ENCODE assay signal across 1 cellular context in the genomic region with DNA sequence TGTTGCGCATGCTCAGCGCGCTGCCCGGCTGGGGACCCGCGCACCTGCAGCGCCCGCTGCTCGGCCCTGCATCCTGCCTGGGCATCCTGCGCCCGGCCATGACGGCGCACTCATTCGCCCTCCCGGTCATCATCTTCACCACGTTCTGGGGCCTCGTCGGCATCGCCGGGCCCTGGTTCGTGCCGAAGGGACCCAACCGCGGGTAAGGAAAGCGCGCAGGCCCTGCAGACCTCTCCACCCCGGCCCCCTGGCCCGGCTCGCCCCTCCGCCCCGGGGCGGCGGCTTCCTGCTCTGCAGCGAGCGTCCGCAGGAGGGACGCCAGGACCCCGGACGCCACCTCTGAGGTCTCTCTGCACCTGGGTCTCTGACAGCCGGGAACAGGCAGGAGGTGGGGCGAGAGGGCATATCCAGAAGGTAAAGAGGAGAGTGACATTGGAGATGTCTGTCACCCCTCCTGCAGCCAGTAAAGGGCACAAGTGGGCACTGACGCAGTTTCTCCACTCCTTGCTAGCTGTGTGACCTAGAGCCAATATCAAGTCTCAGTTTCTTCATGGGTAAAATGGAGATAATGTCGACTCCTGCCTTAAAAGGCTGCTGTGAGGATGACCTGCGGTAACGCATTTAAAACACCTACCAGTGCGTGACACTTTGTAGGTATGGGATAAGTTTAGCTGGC.
TF ChIP-seq lines count a peak whose summit lies in the region.

ATP6V0E2 (plus strand) TSS at position 2 of the 676 bp plus-strand sequence; CDS start at position 99, 97 bp downstream.

TF ChIP-seq in K562, 482 proteins besides CTCF, POLR2A, EP300 and RAD21 (continued from another document and continues in another):
- TF ChIP-seq CHD1 (IDR thresholded peaks at IDR 0.05; ENCODE audit: low read length): peak; percentile 21
- no peak for TF ChIP-seq MTA3 (IDR thresholded peaks at IDR 0.05; ENCODE audit: borderline replicate concordance)
- TF ChIP-seq ZNF143 (CRISPR knock-in tag; IDR thresholded peaks at IDR 0.05): 0 out of 2 replicates have a peak, but pooled peaks have one; percentile 50
- 0 out of 2 replicates have a peak, but pooled peaks have one; percentile 71 for TF ChIP-seq ZNF511 (CRISPR knock-in tag; IDR thresholded peaks at IDR 0.05)
- TF ChIP-seq, protein P1, sequence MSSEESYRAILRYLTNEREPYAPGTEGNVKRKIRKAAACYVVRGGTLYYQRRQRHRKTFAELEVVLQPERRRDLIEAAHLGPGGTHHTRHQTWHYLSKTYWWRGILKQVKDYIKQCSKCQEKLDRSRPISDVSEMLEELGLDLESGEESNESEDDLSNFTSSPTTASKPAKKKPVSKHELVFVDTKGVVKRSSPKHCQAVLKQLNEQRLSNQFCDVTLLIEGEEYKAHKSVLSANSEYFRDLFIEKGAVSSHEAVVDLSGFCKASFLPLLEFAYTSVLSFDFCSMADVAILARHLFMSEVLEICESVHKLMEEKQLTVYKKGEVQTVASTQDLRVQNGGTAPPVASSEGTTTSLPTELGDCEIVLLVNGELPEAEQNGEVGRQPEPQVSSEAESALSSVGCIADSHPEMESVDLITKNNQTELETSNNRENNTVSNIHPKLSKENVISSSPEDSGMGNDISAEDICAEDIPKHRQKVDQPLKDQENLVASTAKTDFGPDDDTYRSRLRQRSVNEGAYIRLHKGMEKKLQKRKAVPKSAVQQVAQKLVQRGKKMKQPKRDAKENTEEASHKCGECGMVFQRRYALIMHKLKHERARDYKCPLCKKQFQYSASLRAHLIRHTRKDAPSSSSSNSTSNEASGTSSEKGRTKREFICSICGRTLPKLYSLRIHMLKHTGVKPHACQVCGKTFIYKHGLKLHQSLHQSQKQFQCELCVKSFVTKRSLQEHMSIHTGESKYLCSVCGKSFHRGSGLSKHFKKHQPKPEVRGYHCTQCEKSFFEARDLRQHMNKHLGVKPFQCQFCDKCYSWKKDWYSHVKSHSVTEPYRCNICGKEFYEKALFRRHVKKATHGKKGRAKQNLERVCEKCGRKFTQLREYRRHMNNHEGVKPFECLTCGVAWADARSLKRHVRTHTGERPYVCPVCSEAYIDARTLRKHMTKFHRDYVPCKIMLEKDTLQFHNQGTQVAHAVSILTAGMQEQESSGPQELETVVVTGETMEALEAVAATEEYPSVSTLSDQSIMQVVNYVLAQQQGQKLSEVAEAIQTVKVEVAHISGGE (CRISPR knock-in tag; IDR thresholded peaks at IDR 0.05): 0 out of 6 replicates have a peak, but pooled peaks of 1 of the 3 experiments have one; percentile 11
- TF ChIP-seq ZBTB9 (CRISPR knock-in tag; IDR thresholded peaks at IDR 0.05): no peak
- TF ChIP-seq IRF1 (CRISPR knock-in tag; IDR thresholded peaks at IDR 0.05; ENCODE audit: borderline replicate concordance): peak; percentile 33; the same call in 1 of the 2 replicates
- peak; percentile 33; the same call in 1 of the 2 replicates for TF ChIP-seq ZBTB43 (CRISPR knock-in tag; IDR thresholded peaks at IDR 0.05)
- no peak for TF ChIP-seq NUFIP1 (IDR thresholded peaks at IDR 0.05; ENCODE audit: partially characterized antibody)
- TF ChIP-seq RB1 (IDR thresholded peaks at IDR 0.05; ENCODE audit: low read depth): peak; percentile 59
- no peak for TF ChIP-seq ZNF41 (CRISPR knock-in tag; conservative IDR thresholded peaks at IDR 0.05)
- no peak for TF ChIP-seq ZNF561 (CRISPR knock-in tag; conservative IDR thresholded peaks at IDR 0.05)
- 0 out of 2 replicates have a peak, but pooled peaks have one; percentile 32 for TF ChIP-seq ZNF583 (CRISPR knock-in tag; IDR thresholded peaks at IDR 0.05)
- peak; percentile 48; the same call in 1 of the 2 replicates for TF ChIP-seq ZBTB7A (IDR thresholded peaks at IDR 0.05; ENCODE audit: borderline replicate concordance, control insufficient read depth, low read depth, low read length)
- TF ChIP-seq, protein P2, sequence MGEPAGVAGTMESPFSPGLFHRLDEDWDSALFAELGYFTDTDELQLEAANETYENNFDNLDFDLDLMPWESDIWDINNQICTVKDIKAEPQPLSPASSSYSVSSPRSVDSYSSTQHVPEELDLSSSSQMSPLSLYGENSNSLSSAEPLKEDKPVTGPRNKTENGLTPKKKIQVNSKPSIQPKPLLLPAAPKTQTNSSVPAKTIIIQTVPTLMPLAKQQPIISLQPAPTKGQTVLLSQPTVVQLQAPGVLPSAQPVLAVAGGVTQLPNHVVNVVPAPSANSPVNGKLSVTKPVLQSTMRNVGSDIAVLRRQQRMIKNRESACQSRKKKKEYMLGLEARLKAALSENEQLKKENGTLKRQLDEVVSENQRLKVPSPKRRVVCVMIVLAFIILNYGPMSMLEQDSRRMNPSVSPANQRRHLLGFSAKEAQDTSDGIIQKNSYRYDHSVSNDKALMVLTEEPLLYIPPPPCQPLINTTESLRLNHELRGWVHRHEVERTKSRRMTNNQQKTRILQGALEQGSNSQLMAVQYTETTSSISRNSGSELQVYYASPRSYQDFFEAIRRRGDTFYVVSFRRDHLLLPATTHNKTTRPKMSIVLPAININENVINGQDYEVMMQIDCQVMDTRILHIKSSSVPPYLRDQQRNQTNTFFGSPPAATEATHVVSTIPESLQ (CRISPR knock-in tag; IDR thresholded peaks at IDR 0.05): 0 out of 2 replicates have a peak, but pooled peaks have one; percentile 25
- TF ChIP-seq PHF20 (IDR thresholded peaks at IDR 0.05; ENCODE audit: partially characterized antibody): peak; percentile 47
- TF ChIP-seq FOXM1 (IDR thresholded peaks at IDR 0.05; ENCODE audit: low read depth): no peak
- peak; percentile 91 for TF ChIP-seq FOXM1 (CRISPR knock-in tag; IDR thresholded peaks at IDR 0.05; ENCODE audit: low read depth)
- TF ChIP-seq, protein P3, sequence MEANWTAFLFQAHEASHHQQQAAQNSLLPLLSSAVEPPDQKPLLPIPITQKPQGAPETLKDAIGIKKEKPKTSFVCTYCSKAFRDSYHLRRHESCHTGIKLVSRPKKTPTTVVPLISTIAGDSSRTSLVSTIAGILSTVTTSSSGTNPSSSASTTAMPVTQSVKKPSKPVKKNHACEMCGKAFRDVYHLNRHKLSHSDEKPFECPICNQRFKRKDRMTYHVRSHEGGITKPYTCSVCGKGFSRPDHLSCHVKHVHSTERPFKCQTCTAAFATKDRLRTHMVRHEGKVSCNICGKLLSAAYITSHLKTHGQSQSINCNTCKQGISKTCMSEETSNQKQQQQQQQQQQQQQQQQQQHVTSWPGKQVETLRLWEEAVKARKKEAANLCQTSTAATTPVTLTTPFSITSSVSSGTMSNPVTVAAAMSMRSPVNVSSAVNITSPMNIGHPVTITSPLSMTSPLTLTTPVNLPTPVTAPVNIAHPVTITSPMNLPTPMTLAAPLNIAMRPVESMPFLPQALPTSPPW (CRISPR knock-in tag; IDR thresholded peaks at IDR 0.05): 0 out of 2 replicates have a peak, but pooled peaks have one; percentile 11
- TF ChIP-seq GABPB1 (CRISPR knock-in tag; IDR thresholded peaks at IDR 0.05): peak; percentile 43; the same call in 1 of the 2 replicates
- TF ChIP-seq AFF4 (CRISPR knock-in tag; IDR thresholded peaks at IDR 0.05): 0 out of 2 replicates have a peak, but pooled peaks have one; percentile 15
- peak in 1 of 2 experiments; percentile 4 for TF ChIP-seq E2F6 (IDR thresholded peaks at IDR 0.05; ENCODE audit: borderline replicate concordance in 1 of 2, extremely low read depth in 1 of 2, insufficient read depth in 1 of 2, insufficient read length in 1 of 2, low read depth in 1 of 2, low read length in 1 of 2, poor library complexity in 1 of 2, severe bottlenecking in 1 of 2)
- no peak for TF ChIP-seq TEAD4 (IDR thresholded peaks at IDR 0.05; ENCODE audit: low read length)
- no peak for TF ChIP-seq TEAD4 (CRISPR knock-in tag; IDR thresholded peaks at IDR 0.05; ENCODE audit: borderline replicate concordance)
- peak in 1 of 2 experiments; percentile 86; a peak in 1 of 4 replicates for TF ChIP-seq TEAD1 (CRISPR knock-in tag; IDR thresholded peaks at IDR 0.05)
- TF ChIP-seq, protein P4, sequence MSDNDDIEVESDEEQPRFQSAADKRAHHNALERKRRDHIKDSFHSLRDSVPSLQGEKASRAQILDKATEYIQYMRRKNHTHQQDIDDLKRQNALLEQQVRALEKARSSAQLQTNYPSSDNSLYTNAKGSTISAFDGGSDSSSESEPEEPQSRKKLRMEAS (CRISPR knock-in tag; IDR thresholded peaks at IDR 0.05): 0 out of 2 replicates have a peak, but pooled peaks have one; percentile 8
- TF ChIP-seq, protein P5, sequence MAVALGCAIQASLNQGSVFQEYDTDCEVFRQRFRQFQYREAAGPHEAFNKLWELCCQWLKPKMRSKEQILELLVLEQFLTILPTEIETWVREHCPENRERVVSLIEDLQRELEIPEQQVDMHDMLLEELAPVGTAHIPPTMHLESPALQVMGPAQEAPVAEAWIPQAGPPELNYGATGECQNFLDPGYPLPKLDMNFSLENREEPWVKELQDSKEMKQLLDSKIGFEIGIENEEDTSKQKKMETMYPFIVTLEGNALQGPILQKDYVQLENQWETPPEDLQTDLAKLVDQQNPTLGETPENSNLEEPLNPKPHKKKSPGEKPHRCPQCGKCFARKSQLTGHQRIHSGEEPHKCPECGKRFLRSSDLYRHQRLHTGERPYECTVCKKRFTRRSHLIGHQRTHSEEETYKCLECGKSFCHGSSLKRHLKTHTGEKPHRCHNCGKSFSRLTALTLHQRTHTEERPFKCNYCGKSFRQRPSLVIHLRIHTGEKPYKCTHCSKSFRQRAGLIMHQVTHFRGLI (CRISPR knock-in tag; IDR thresholded peaks at IDR 0.05): no peak
- TF ChIP-seq, protein P6, sequence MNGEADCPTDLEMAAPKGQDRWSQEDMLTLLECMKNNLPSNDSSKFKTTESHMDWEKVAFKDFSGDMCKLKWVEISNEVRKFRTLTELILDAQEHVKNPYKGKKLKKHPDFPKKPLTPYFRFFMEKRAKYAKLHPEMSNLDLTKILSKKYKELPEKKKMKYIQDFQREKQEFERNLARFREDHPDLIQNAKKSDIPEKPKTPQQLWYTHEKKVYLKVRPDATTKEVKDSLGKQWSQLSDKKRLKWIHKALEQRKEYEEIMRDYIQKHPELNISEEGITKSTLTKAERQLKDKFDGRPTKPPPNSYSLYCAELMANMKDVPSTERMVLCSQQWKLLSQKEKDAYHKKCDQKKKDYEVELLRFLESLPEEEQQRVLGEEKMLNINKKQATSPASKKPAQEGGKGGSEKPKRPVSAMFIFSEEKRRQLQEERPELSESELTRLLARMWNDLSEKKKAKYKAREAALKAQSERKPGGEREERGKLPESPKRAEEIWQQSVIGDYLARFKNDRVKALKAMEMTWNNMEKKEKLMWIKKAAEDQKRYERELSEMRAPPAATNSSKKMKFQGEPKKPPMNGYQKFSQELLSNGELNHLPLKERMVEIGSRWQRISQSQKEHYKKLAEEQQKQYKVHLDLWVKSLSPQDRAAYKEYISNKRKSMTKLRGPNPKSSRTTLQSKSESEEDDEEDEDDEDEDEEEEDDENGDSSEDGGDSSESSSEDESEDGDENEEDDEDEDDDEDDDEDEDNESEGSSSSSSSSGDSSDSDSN (IDR thresholded peaks at IDR 0.05; ENCODE audit: borderline replicate concordance in 1 of 2, low read depth in 2 of 2, low read length in 2 of 2): 0 out of 4 replicates have a peak, but pooled peaks of 1 of the 2 experiments have one; percentile 29
